1 cellular context compared by ENCODE assay signal in the genomic region with DNA sequence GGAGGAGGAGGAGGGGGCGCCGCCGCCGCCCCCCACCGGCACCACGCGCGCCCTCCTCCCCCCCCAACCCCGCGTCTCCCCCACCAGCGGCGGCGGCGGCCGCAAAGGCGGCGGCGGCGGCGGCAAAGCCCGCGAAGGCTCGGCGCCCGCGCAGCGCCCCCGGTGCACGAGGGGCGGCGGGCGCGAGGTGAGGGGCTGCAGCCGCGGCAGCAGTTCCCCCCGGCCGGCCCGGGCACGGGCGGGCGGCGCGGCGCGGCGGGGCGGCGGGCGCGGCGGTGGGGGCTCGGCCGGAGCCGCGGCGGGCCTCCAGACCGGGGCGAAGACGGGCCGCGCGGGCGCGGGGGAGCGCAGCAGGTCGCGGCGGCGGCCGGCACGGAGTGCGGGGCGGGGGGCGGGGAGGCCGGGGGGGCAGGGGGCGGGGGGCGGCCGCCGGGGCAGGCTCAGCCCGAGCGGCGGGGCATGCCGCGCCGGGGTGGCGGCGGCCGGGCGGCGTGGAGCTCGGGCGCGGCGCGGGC.
TF ChIP-seq lines count a peak whose summit lies in the region.

No MANE protein-coding gene starts in this region.

TF ChIP-seq in HEK293, 187 proteins besides CTCF, POLR2A, EP300 and RAD21 (continued from another document):
- TF ChIP-seq, protein P1, sequence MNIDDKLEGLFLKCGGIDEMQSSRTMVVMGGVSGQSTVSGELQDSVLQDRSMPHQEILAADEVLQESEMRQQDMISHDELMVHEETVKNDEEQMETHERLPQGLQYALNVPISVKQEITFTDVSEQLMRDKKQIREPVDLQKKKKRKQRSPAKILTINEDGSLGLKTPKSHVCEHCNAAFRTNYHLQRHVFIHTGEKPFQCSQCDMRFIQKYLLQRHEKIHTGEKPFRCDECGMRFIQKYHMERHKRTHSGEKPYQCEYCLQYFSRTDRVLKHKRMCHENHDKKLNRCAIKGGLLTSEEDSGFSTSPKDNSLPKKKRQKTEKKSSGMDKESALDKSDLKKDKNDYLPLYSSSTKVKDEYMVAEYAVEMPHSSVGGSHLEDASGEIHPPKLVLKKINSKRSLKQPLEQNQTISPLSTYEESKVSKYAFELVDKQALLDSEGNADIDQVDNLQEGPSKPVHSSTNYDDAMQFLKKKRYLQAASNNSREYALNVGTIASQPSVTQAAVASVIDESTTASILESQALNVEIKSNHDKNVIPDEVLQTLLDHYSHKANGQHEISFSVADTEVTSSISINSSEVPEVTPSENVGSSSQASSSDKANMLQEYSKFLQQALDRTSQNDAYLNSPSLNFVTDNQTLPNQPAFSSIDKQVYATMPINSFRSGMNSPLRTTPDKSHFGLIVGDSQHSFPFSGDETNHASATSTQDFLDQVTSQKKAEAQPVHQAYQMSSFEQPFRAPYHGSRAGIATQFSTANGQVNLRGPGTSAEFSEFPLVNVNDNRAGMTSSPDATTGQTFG (tag by site-specific recombination; IDR thresholded peaks at IDR 0.05; ENCODE audit: borderline replicate concordance), result no peak
- TF ChIP-seq SETDB1 (IDR thresholded peaks at IDR 0.05; ENCODE audit: insufficient read length, low read length) (no peak), ZBTB20 (tag by site-specific recombination; IDR thresholded peaks at IDR 0.05) (no peak), ZNF140 (tag by site-specific recombination; IDR thresholded peaks at IDR 0.05) (no peak), ZNF544 (tag by site-specific recombination; IDR thresholded peaks at IDR 0.05) (no peak), ZNF654 (tag by site-specific recombination; IDR thresholded peaks at IDR 0.05; ENCODE audit: low read depth) (no peak), ZNF37A (tag by site-specific recombination; IDR thresholded peaks at IDR 0.05) (no peak), ZNF354C (tag by site-specific recombination; IDR thresholded peaks at IDR 0.05; ENCODE audit: borderline replicate concordance, low read depth) (no peak), MEIS1 (CRISPR knock-in tag; IDR thresholded peaks at IDR 0.05; ENCODE audit: borderline replicate concordance) (no peak)
- TF ChIP-seq, protein P2, sequence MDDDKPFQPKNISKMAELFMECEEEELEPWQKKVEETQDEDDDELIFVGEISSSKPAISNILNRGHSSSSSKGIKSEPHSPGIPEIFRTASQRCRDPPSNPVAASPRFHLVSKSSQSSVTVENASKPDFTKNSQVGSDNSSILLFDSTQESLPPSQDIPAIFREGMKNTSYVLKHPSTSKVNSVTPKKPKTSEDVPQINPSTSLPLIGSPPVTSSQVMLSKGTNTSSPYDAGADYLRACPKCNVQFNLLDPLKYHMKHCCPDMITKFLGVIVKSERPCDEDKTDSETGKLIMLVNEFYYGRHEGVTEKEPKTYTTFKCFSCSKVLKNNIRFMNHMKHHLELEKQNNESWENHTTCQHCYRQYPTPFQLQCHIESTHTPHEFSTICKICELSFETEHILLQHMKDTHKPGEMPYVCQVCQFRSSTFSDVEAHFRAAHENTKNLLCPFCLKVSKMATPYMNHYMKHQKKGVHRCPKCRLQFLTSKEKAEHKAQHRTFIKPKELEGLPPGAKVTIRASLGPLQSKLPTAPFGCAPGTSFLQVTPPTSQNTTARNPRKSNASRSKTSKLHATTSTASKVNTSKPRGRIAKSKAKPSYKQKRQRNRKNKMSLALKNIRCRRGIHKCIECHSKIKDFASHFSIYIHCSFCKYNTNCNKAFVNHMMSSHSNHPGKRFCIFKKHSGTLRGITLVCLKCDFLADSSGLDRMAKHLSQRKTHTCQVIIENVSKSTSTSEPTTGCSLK (tag by site-specific recombination; IDR thresholded peaks at IDR 0.05), result no peak
- TF ChIP-seq, protein P3, sequence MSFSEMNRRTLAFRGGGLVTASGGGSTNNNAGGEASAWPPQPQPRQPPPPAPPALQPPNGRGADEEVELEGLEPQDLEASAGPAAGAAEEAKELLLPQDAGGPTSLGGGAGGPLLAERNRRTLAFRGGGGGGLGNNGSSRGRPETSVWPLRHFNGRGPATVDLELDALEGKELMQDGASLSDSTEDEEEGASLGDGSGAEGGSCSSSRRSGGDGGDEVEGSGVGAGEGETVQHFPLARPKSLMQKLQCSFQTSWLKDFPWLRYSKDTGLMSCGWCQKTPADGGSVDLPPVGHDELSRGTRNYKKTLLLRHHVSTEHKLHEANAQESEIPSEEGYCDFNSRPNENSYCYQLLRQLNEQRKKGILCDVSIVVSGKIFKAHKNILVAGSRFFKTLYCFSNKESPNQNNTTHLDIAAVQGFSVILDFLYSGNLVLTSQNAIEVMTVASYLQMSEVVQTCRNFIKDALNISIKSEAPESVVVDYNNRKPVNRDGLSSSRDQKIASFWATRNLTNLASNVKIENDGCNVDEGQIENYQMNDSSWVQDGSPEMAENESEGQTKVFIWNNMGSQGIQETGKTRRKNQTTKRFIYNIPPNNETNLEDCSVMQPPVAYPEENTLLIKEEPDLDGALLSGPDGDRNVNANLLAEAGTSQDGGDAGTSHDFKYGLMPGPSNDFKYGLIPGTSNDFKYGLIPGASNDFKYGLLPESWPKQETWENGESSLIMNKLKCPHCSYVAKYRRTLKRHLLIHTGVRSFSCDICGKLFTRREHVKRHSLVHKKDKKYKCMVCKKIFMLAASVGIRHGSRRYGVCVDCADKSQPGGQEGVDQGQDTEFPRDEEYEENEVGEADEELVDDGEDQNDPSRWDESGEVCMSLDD (tag by site-specific recombination; IDR thresholded peaks at IDR 0.05), result no peak
- TF ChIP-seq, protein P4, sequence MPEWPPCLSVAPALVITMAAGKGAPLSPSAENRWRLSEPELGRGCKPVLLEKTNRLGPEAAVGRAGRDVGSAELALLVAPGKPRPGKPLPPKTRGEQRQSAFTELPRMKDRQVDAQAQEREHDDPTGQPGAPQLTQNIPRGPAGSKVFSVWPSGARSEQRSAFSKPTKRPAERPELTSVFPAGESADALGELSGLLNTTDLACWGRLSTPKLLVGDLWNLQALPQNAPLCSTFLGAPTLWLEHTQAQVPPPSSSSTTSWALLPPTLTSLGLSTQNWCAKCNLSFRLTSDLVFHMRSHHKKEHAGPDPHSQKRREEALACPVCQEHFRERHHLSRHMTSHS (tag by site-specific recombination; IDR thresholded peaks at IDR 0.05), result no peak
